In genomic region chr1:36400514-36400824, GRCh38 we compare ENCODE assay signal across 11 cellular contexts. TPM values are rescaled to one million over a fixed set of nuclear protein-coding genes. Genes with fewer than 3 reads are reported as not detected.
A peak's percentile ranks its signal among the peaks of the same experiment; 100 is the strongest.
DNase-seq lines count a peak whose midpoint lies in the region; ATAC-seq and TF ChIP-seq lines count a peak whose summit lies in the region.
"Had no signal": no experiment of that assay in that cellular context is flagged by ENCODE, and none has a peak within 500 bp of the region (broad histone marks: within the 10 kb centered on the region; RNA-seq: fewer than 3 reads in every experiment).

No MANE protein-coding gene starts in this region.

- H3K36me3 ChIP-seq in left ventricle myocardium inferior (no peaks in the 10 kb centered on the region), heart left ventricle (no peaks in the 10 kb centered on the region), heart right ventricle (no peaks in the 10 kb centered on the region)
- peaks cover 0 to 5% (median 0%) of the 10 kb centered on the region in 3 experiments for H3K36me3 ChIP-seq in naive thymus-derived CD4-positive, alpha-beta T cell (ENCODE audit: control insufficient read depth in 2 of 3, insufficient read depth in 3 of 3, low read length in 3 of 3)
- H3K36me3 ChIP-seq: gastroesophageal sphincter had no signal

- no peak for TF ChIP-seq POLR2A in heart left ventricle (IDR thresholded peaks at IDR 0.05)

- ATAC-seq in heart left ventricle (no peak), HG03139 (IDR thresholded peaks at IDR 0.05; ENCODE audit: unreplicated experiment) (no peak), heart right ventricle (no peak)
- ATAC-seq in naive thymus-derived CD4-positive, alpha-beta T cell = peak; percentile 6

- H3K27me3 Mint-ChIP-seq in naive thymus-derived CD4-positive, alpha-beta T cell = no peaks in the 10 kb centered on the region

- H3K4me1 Mint-ChIP-seq in naive thymus-derived CD4-positive, alpha-beta T cell = peaks cover 15 to 43% (median 23%) of the 10 kb centered on the region in 7 donors

- H3K4me1 ChIP-seq in left ventricle myocardium inferior = peaks cover 24% of the 10 kb centered on the region
- H3K4me1 ChIP-seq in heart left ventricle = peaks cover 0 to 37% (median 14%) of the 10 kb centered on the region in 12 donors
- peaks cover 13 to 16% of the 10 kb centered on the region in 2 donors for H3K4me1 ChIP-seq in naive thymus-derived CD4-positive, alpha-beta T cell (ENCODE audit: control insufficient read depth in 2 of 2, insufficient read depth in 2 of 2, low read length in 2 of 2)
- peaks cover 5 to 36% (median 15%) of the 10 kb centered on the region in 9 donors for H3K4me1 ChIP-seq in heart right ventricle

- H3K36me3 Mint-ChIP-seq in naive thymus-derived CD4-positive, alpha-beta T cell = no peaks in the 10 kb centered on the region

- 93 to 99% (median 94%) methylated on average over 10 of the region's 10 CpGs for WGBS in heart left ventricle, 4 donors
- 95% methylated on average over 10 of the region's 10 CpGs for WGBS in heart right ventricle, 2 donors

- H3K4me3 ChIP-seq in left ventricle myocardium inferior = peak overlapping the region; percentile 38
- peak overlapping the region in 3 of 12 donors; percentile 10 to 44 (median 43) for H3K4me3 ChIP-seq in heart left ventricle
- H3K4me3 ChIP-seq in naive thymus-derived CD4-positive, alpha-beta T cell (ENCODE audit: low read length) = no peak overlapping the region
- H3K4me3 ChIP-seq in heart right ventricle = peak overlapping the region in 1 of 10 donors; percentile 46

- CTCF ChIA-PET in naive thymus-derived CD4-positive, alpha-beta T cell (lab: Charles Lee) = interaction anchor here (0.7 kb wide), 1 partner anchor 57 kb away, joined by 3 read pairs; no protein-coding TSS in a partner anchor

- intact Hi-C loops in left ventricle myocardium inferior (cut with micrococcal nuclease) = no loop called here
- intact Hi-C loops in heart left ventricle (cut with DNase I) = no loop called here
- intact Hi-C loops in naive thymus-derived CD4-positive, alpha-beta T cell (cut with micrococcal nuclease) = no loop called here
- intact Hi-C loops in heart right ventricle (cut with DNase I) = no loop called here

- TF ChIP-seq CTCF in left ventricle myocardium inferior (IDR thresholded peaks at IDR 0.05; ENCODE audit: borderline replicate concordance) = no peak
- TF ChIP-seq CTCF in heart left ventricle (IDR thresholded peaks at IDR 0.05) = no peak
- no peak for TF ChIP-seq CTCF in GM13977 (IDR thresholded peaks at IDR 0.05; ENCODE audit: extremely low read depth, insufficient read depth, missing control alignments)
- TF ChIP-seq CTCF in heart right ventricle (IDR thresholded peaks at IDR 0.05) = no peak

- peak overlapping the region in 2 of 10 donors; percentile 5 to 21 for H3K4me3 Mint-ChIP-seq in naive thymus-derived CD4-positive, alpha-beta T cell

- in situ Hi-C loops in ACHN (cut with HindIII; ENCODE audit: low pct_ligation_motif_present, low pct_unique_long_range_greater_than_20kb, low sequenced_read_pairs) = no loop called here
- in situ Hi-C loops in GM13977 (cut with MboI; ENCODE audit: low pct_unique_long_range_greater_than_20kb, low sequenced_read_pairs, unreplicated experiment) = loop anchor here (25.0 kb wide), 1 partner anchor 263 kb away; the partner anchor contains the start of genes COL8A2 and TRAPPC3

- POLR2A ChIA-PET in naive thymus-derived CD4-positive, alpha-beta T cell (lab: Charles Lee) = interaction anchor here (1.2 kb wide), 1 partner anchor 9 kb away, joined by 6 read pairs; no protein-coding TSS in a partner anchor

- H3K27me3 ChIP-seq in left ventricle myocardium inferior (ENCODE audit: low read depth) (no peaks in the 10 kb centered on the region), heart left ventricle (no peaks in the 10 kb centered on the region), heart right ventricle (no peaks in the 10 kb centered on the region)
- no peaks in the 10 kb centered on the region for H3K27me3 ChIP-seq in naive thymus-derived CD4-positive, alpha-beta T cell (ENCODE audit: control insufficient read depth in 2 of 2, insufficient read depth in 2 of 2, low read length in 2 of 2)
- H3K27me3 ChIP-seq: gastroesophageal sphincter had no signal

- H3K27ac Mint-ChIP-seq in naive thymus-derived CD4-positive, alpha-beta T cell = no peak overlapping the region

- H3K9me3 ChIP-seq in left ventricle myocardium inferior (replicated peaks) (no peaks in the 10 kb centered on the region), heart left ventricle (no peaks in the 10 kb centered on the region), heart right ventricle (no peaks in the 10 kb centered on the region)
- H3K9me3 ChIP-seq in naive thymus-derived CD4-positive, alpha-beta T cell (ENCODE audit: control insufficient read depth in 2 of 3, low read length in 3 of 3) = no peaks in the 10 kb centered on the region
- H3K9me3 ChIP-seq: gastroesophageal sphincter had no signal

- H3K27ac ChIP-seq in left ventricle myocardium inferior (replicated peaks) (peak overlapping the region; percentile 38), heart left ventricle (peak overlapping the region in 3 of 12 donors; percentile 15 to 72 (median 53)), caudate nucleus (ENCODE audit: low read depth, low read length) (peak overlapping the region; percentile 52), heart right ventricle (peak overlapping the region in 3 of 10 donors; percentile 34 to 85 (median 53))
- H3K27ac ChIP-seq in naive thymus-derived CD4-positive, alpha-beta T cell (ENCODE audit: low read depth, low read length) = no peak overlapping the region

- no peaks in the 10 kb centered on the region for H3K9me3 Mint-ChIP-seq in naive thymus-derived CD4-positive, alpha-beta T cell

- no peak for DNase-seq in left ventricle myocardium inferior
- DNase-seq in heart left ventricle = no peak
- DNase-seq in caudate nucleus (lab: John Stamatoyannopoulos, UW) = no peak
- no peak for DNase-seq in naive thymus-derived CD4-positive, alpha-beta T cell
- no peak for DNase-seq in ACHN
- DNase-seq in GM13977 (ENCODE audit: low spot score) = no peak
- no peak for DNase-seq in heart right ventricle
- DNase-seq: GDM1, NCI-H446 treated with DMSO at 0.1 percent for 48 hours had no signal

RNA-seq across cellular contexts. Expression of gene LSM10, which starts 2.8 kb away (rescaled TPM):
- total RNA-seq in left ventricle myocardium inferior = 53.6 TPM
- total RNA-seq in heart left ventricle = 10 to 100 TPM; 39.1 to 68.7 (median 49.7) TPM
- 10 to 100 TPM; 72.7 to 95.9 TPM for polyA plus RNA-seq in heart left ventricle
- 10 to 100 TPM; 21.9 to 49.7 (median 35.7) TPM for total RNA-seq in naive thymus-derived CD4-positive, alpha-beta T cell
- polyA plus RNA-seq in naive thymus-derived CD4-positive, alpha-beta T cell = 100 to 1,000 TPM; 106 to 144 TPM
- 10 to 100 TPM; 35.2 to 69.6 (median 44.7) TPM for total RNA-seq in heart right ventricle
- polyA plus RNA-seq in heart right ventricle = 10 to 100 TPM; 78.4 to 82.6 TPM

RNA-seq across cellular contexts. Expression of gene STK40, which starts 14.7 kb away (rescaled TPM):
- total RNA-seq in left ventricle myocardium inferior (69.8 TPM), heart left ventricle (100 to 1,000 TPM in 1 of 9 donors, 10 to 100 TPM in 8; 50.4 to 114 (median 59.4) TPM), heart right ventricle (10 to 100 TPM; 45.2 to 81.6 (median 60.8) TPM)
- polyA plus RNA-seq in heart left ventricle (10 to 100 TPM; 27.9 to 75.2 TPM), heart right ventricle (10 to 100 TPM; 15.5 to 29.3 TPM)
- 10 to 100 TPM; 27.6 to 56.8 (median 48.2) TPM for total RNA-seq in naive thymus-derived CD4-positive, alpha-beta T cell
- polyA plus RNA-seq in naive thymus-derived CD4-positive, alpha-beta T cell = 10 to 100 TPM; 28.0 to 43.1 TPM

RNA-seq across cellular contexts. Expression of gene OSCP1, which starts 49.8 kb away (rescaled TPM):
- total RNA-seq in left ventricle myocardium inferior (7.1 TPM), heart left ventricle (10 to 100 TPM in 1 of 9 donors, 1 to 10 TPM in 8; 5.1 to 10.3 (median 6.0) TPM), heart right ventricle (1 to 10 TPM; 5.3 to 9.6 (median 7.7) TPM)
- polyA plus RNA-seq in heart left ventricle (10 to 100 TPM in 1 of 2 donors, 1 to 10 TPM in 1; 3.8 to 11.5 TPM), heart right ventricle (1 to 10 TPM; 2.1 to 9.2 TPM)
- total RNA-seq in naive thymus-derived CD4-positive, alpha-beta T cell = 1 to 10 TPM in 2 of 5 experiments, under 1 TPM in 3; 0.65 to 2.0 (median 0.93) TPM
- 1 to 10 TPM; 1.3 to 1.4 TPM for polyA plus RNA-seq in naive thymus-derived CD4-positive, alpha-beta T cell
